Comparison of ENCODE assay signal across 12 cellular contexts in the genomic region with DNA sequence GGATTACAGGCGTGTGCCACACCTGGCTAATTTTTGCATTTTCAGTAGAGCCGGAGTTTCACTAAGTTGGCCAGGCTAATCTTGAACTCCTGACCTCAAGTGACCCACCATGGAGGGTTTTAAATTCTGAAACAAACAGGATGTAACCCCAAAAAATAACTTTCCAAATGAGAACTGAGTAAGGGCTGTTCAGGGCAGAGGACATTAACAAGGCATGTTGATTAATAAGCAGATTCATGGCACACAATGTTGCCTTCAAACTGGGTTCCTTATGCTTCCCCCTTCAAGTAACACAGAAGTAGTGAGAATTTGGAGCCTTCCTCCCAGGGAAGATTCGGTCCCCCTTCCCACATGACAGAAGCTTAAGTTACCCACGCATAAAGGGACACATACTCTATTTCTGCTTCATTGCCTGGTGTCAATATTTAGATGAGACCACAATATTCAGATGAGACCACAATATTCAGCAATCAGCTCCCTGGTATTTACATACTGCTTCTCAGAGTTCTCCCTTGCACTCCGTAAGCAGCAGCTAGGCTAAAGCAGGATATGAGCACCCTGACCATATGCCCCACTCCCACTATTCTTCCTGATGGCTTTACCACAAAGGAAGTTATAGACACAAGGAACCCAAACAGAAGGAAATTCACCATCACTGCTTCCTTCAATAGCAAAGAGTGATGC. TPM values are rescaled to one million over a fixed set of nuclear protein-coding genes. Genes with fewer than 3 reads are reported as not detected.
DNase-seq lines count a peak whose midpoint lies in the region; ATAC-seq and TF ChIP-seq lines count a peak whose summit lies in the region.
"Had no signal": no experiment of that assay in that cellular context is flagged by ENCODE, and none has a peak within 500 bp of the region (broad histone marks: within the 10 kb centered on the region; RNA-seq: fewer than 3 reads in every experiment).

No MANE protein-coding gene starts in this region.

- ATAC-seq in GM21515 (IDR thresholded peaks at IDR 0.05; ENCODE audit: unreplicated experiment) (peak; percentile 50), HG03565 (IDR thresholded peaks at IDR 0.05; ENCODE audit: unreplicated experiment) (peak; percentile 58), HG03520 (IDR thresholded peaks at IDR 0.05; ENCODE audit: unreplicated experiment) (no peak)

- in situ Hi-C loops in GM13976 (cut with MboI; ENCODE audit: low sequenced_read_pairs, unreplicated experiment) = no loop called here

- no peak for TF ChIP-seq CTCF in GM13976 (IDR thresholded peaks at IDR 0.05; ENCODE audit: borderline replicate concordance, control extremely low read depth, extremely low read depth, insufficient read depth, missing control alignments)

- DNase-seq in GM13976 (ENCODE audit: low spot score) = peak; percentile 18
- peak; percentile 33 for DNase-seq in myocyte (ENCODE audit: low read depth)
- DNase-seq in stimulated activated CD8-positive, alpha-beta memory T cell treated with anti-CD3 and anti-CD28 coated beads, Interleukin-4, amount 100 ng/mL, for 48 hours = no peak
- DNase-seq in SHP77 treated with DMSO at 0.1 percent for 48 hours (lab: John Stamatoyannopoulos, UW) = no peak
- no peak for DNase-seq in COR-L47 (lab: John Stamatoyannopoulos, UW)
- DNase-seq: DMS153, ovary, T-helper 1 cell, transverse colon had no signal

RNA-seq across cellular contexts. Expression of gene GRSF1, which starts 21.4 kb away (rescaled TPM):
- total RNA-seq in myocyte = 194 and 204 TPM in 2 replicates
- 75.9 TPM for polyA plus RNA-seq in myocyte (2012)

Comparison
In these comparisons a context has a peak if more than half of its experiments do, and no peak if none do; other contexts are left out.
1. DNase-seq: peak in GM13976 (single experiment) and myocyte (single experiment); none in stimulated activated CD8-positive, alpha-beta memory T cell treated with anti-CD3 and anti-CD28 coated beads, Interleukin-4, amount 100 ng/mL, for 48 hours (single experiment), SHP77 treated with DMSO at 0.1 percent for 48 hours (single experiment) and COR-L47 (single experiment).